Comparison of ENCODE assay signal across 1 cellular context in the genomic region with DNA sequence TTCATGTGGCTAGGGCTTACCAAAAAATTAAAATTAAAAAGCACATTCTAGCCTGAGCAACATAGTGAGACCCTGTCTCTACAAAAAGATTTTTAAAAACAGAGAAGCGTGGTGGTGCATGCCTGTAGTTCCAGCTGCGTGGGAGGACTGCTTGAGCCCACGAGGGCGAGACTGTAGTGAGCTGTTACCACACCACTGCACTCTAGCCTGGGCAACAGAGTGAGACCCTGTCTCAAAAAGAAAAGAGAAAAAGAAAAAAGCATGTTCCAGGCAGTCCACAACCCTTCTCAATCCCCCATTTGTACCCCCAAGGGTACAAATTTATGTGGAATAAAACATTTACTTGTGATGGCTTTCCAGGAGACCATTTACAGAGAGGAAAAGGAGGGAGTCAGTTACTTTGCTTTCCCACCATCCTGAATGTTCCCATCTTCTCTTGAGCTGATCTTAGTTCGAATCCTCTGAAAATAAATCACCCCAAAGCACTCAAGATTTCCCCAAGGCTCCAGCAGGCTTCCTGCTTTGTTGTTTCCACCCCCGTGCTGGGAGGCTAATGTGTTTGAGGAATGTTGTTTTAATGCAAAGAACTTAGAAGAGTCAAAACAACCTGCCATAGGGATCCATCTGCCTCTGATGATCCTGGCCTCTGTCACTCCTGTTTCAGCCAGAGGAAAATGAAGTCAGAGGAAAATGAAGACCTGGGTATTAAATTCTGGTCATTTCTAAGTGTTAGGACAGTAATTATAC.
TF ChIP-seq lines count a peak whose summit lies in the region.

No MANE protein-coding gene starts in this region.

TF ChIP-seq in WTC11, 78 proteins besides CTCF, POLR2A, EP300 and RAD21 (continued from another document):
- TF ChIP-seq ATF3 (CRISPR knock-in tag; conservative IDR thresholded peaks at IDR 0.05) (no peak), ZNF121 (CRISPR knock-in tag; IDR thresholded peaks at IDR 0.05) (peak; percentile 93; the same call in 1 of the 2 replicates), MYBL2 (CRISPR knock-in tag; IDR thresholded peaks at IDR 0.05) (0 out of 2 replicates have a peak, but pooled peaks have one; percentile 24), ZNF532 (CRISPR knock-in tag; IDR thresholded peaks at IDR 0.05; ENCODE audit: borderline replicate concordance) (no peak), ZNF423 (CRISPR knock-in tag; IDR thresholded peaks at IDR 0.05) (peak; percentile 52)
- TF ChIP-seq, protein P1, sequence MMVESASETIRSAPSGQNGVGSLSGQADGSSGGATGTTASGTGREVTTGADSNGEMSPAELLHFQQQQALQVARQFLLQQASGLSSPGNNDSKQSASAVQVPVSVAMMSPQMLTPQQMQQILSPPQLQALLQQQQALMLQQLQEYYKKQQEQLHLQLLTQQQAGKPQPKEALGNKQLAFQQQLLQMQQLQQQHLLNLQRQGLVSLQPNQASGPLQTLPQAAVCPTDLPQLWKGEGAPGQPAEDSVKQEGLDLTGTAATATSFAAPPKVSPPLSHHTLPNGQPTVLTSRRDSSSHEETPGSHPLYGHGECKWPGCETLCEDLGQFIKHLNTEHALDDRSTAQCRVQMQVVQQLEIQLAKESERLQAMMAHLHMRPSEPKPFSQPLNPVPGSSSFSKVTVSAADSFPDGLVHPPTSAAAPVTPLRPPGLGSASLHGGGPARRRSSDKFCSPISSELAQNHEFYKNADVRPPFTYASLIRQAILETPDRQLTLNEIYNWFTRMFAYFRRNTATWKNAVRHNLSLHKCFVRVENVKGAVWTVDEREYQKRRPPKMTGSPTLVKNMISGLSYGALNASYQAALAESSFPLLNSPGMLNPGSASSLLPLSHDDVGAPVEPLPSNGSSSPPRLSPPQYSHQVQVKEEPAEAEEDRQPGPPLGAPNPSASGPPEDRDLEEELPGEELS (CRISPR knock-in tag; IDR thresholded peaks at IDR 0.05) = peak; percentile 66; the same call in 1 of the 2 replicates
- TF ChIP-seq, protein P2, sequence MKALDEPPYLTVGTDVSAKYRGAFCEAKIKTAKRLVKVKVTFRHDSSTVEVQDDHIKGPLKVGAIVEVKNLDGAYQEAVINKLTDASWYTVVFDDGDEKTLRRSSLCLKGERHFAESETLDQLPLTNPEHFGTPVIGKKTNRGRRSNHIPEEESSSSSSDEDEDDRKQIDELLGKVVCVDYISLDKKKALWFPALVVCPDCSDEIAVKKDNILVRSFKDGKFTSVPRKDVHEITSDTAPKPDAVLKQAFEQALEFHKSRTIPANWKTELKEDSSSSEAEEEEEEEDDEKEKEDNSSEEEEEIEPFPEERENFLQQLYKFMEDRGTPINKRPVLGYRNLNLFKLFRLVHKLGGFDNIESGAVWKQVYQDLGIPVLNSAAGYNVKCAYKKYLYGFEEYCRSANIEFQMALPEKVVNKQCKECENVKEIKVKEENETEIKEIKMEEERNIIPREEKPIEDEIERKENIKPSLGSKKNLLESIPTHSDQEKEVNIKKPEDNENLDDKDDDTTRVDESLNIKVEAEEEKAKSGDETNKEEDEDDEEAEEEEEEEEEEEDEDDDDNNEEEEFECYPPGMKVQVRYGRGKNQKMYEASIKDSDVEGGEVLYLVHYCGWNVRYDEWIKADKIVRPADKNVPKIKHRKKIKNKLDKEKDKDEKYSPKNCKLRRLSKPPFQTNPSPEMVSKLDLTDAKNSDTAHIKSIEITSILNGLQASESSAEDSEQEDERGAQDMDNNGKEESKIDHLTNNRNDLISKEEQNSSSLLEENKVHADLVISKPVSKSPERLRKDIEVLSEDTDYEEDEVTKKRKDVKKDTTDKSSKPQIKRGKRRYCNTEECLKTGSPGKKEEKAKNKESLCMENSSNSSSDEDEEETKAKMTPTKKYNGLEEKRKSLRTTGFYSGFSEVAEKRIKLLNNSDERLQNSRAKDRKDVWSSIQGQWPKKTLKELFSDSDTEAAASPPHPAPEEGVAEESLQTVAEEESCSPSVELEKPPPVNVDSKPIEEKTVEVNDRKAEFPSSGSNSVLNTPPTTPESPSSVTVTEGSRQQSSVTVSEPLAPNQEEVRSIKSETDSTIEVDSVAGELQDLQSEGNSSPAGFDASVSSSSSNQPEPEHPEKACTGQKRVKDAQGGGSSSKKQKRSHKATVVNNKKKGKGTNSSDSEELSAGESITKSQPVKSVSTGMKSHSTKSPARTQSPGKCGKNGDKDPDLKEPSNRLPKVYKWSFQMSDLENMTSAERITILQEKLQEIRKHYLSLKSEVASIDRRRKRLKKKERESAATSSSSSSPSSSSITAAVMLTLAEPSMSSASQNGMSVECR (CRISPR knock-in tag; IDR thresholded peaks at IDR 0.05; ENCODE audit: borderline replicate concordance) = no peak
